Comparison of ENCODE assay signal across 1 cellular context in genomic region chr15:58627706-58628105, GRCh38.
TF ChIP-seq lines count a peak whose summit lies in the region.

No MANE protein-coding gene starts in this region.

TF ChIP-seq in HepG2, 621 proteins besides CTCF, POLR2A, EP300 and RAD21 (continued from another document):
- TF ChIP-seq ARID4A (CRISPR knock-in tag; IDR thresholded peaks at IDR 0.05; ENCODE audit: borderline replicate concordance) (no peak), TARDBP (CRISPR knock-in tag; IDR thresholded peaks at IDR 0.05) (no peak), FOXA1 (IDR thresholded peaks at IDR 0.05) (no peak), FOXA1 (CRISPR knock-in tag; IDR thresholded peaks at IDR 0.05) (no peak), BRCA1 (CRISPR knock-in tag; IDR thresholded peaks at IDR 0.05) (no peak), THAP11 (CRISPR knock-in tag; IDR thresholded peaks at IDR 0.05) (no peak), PITX1 (CRISPR knock-in tag; IDR thresholded peaks at IDR 0.05) (no peak), CENPX (CRISPR knock-in tag; IDR thresholded peaks at IDR 0.05) (no peak), ZNF160 (CRISPR knock-in tag; IDR thresholded peaks at IDR 0.05) (no peak), GABPA (IDR thresholded peaks at IDR 0.05; ENCODE audit: low read depth, low read length) (no peak), GABPA (CRISPR knock-in tag; IDR thresholded peaks at IDR 0.05; ENCODE audit: low read depth) (no peak), KLF13 (CRISPR knock-in tag; IDR thresholded peaks at IDR 0.05) (no peak), ZNF350 (CRISPR knock-in tag; IDR thresholded peaks at IDR 0.05; ENCODE audit: borderline replicate concordance, low read depth) (no peak)
TF ChIP-seq in HepG2: peak in this region for 0.
